9 cellular contexts compared by ENCODE assay signal in the genomic region with DNA sequence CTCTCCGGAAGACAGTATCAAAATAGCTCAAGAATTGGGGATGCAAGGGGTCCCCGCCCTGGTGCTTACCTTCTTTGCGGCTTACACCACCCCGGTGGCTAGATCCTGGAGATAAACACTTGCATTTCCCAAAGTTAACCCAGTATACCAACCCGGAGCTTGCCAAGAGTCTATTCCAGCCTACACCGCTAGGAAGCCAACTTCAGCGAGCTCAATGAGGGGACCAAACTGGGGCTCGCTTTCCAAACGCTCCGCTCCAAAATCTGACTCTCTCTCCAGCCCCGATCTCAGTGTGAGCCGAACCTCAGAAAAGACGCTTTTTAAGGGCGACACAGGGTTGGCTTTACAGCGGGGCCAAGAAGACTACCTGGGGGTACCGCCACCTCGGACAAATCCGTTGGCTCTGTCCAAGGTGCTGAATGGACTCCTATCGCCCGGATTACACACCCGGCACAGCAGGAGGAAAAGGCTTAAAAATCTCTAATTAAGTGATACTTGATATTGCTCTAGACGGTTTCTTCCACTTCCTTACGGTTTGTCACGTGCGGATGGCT. TPM values are rescaled to one million over a fixed set of nuclear protein-coding genes. Genes with fewer than 3 reads are reported as not detected.
DNase-seq lines count a peak whose midpoint lies in the region; ATAC-seq, FAIRE-seq and TF ChIP-seq lines count a peak whose summit lies in the region.
"Had no signal": no experiment of that assay in that cellular context is flagged by ENCODE, and none has a peak within 500 bp of the region (broad histone marks: within the 10 kb centered on the region; RNA-seq: fewer than 3 reads in every experiment).

No MANE protein-coding gene starts in this region.

- H3K23ac ChIP-seq in mesendoderm (ENCODE audit: low read length) = no peak overlapping the region

- no peak overlapping the region for H3K9ac ChIP-seq in mesendoderm (ENCODE audit: low read length)

- no peaks in the 10 kb centered on the region for H3K36me3 ChIP-seq in bronchial epithelial cell (ENCODE audit: control insufficient read depth, insufficient read depth, low read length)
- no peaks in the 10 kb centered on the region for H3K36me3 ChIP-seq in mesendoderm (ENCODE audit: control insufficient read depth, insufficient read depth, low read length)
- no peaks in the 10 kb centered on the region for H3K36me3 ChIP-seq in esophagus squamous epithelium

- no peak overlapping the region for H2BK5ac ChIP-seq in mesendoderm (ENCODE audit: low read length)

- H3K27me3 ChIP-seq in bronchial epithelial cell (ENCODE audit: control insufficient read depth, insufficient read depth, low read length) (peaks cover 38% of the 10 kb centered on the region), mesendoderm (ENCODE audit: insufficient read depth, low read length, poor library complexity) (peaks cover 17% of the 10 kb centered on the region), esophagus squamous epithelium (peaks cover 12 to 98% (median 33%) of the 10 kb centered on the region in 4 donors)

- H2BK120ac ChIP-seq in mesendoderm (ENCODE audit: low read depth, low read length) = no peak overlapping the region

- no peak for ATAC-seq in HG03159 (IDR thresholded peaks at IDR 0.05; ENCODE audit: unreplicated experiment)
- ATAC-seq in GM18867 (IDR thresholded peaks at IDR 0.05; ENCODE audit: unreplicated experiment) = no peak
- ATAC-seq: left colon had no signal

- no peak overlapping the region for H3K56ac ChIP-seq in mesendoderm (ENCODE audit: low read length)

- peak; percentile 10 for TF ChIP-seq CTCF in bronchial epithelial cell (IDR thresholded peaks at IDR 0.05; ENCODE audit: insufficient read depth, low read length, severe bottlenecking)
- no peak for TF ChIP-seq CTCF in esophagus squamous epithelium (IDR thresholded peaks at IDR 0.05)

- no peak overlapping the region for H4K8ac ChIP-seq in mesendoderm (ENCODE audit: low read depth, low read length)

- H3K18ac ChIP-seq in mesendoderm (ENCODE audit: low read length) = no peak overlapping the region

- H3K4me1 ChIP-seq in mesendoderm (ENCODE audit: control insufficient read depth, low read depth, low read length) (peaks cover 3% of the 10 kb centered on the region), esophagus squamous epithelium (peaks cover 14 to 44% (median 16%) of the 10 kb centered on the region in 3 donors)

- peak; percentile 70 for DNase-seq in Daoy (ENCODE audit: low read depth)
- peak; percentile 49 for DNase-seq in KBM-7
- peak; percentile 29 for DNase-seq in bronchial epithelial cell (ENCODE audit: low read depth)
- DNase-seq in mesendoderm = peak; percentile 79
- DNase-seq in esophagus squamous epithelium (lab: John Stamatoyannopoulos, UW) = no peak
- DNase-seq in NCI-H2227 treated with DMSO at 0.1 percent for 48 hours (lab: John Stamatoyannopoulos, UW) = no peak

- in situ Hi-C loops in KBM-7 (cut with MboI; ENCODE audit: low pct_unique_long_range_greater_than_20kb, low sequenced_read_pairs) = no loop called here

- H3K4me2 ChIP-seq in mesendoderm (ENCODE audit: low read length) = peak overlapping the region; percentile 56

- H3K4ac ChIP-seq in mesendoderm (ENCODE audit: low read depth, low read length) = no peak overlapping the region

- no peak for TF ChIP-seq POLR2A in esophagus squamous epithelium (IDR thresholded peaks at IDR 0.05)

- no peak overlapping the region for H3K27ac ChIP-seq in mesendoderm (ENCODE audit: low read depth, low read length)
- no peak overlapping the region for H3K27ac ChIP-seq in esophagus squamous epithelium

- H3K4me3 ChIP-seq in bronchial epithelial cell (ENCODE audit: low read depth, low read length) (no peak overlapping the region), mesendoderm (ENCODE audit: low read length) (no peak overlapping the region), esophagus squamous epithelium (peak overlapping the region in 1 of 4 donors; percentile 12)

- no peak overlapping the region for H2AK5ac ChIP-seq in mesendoderm (ENCODE audit: low read length)

- no peak overlapping the region for H2BK15ac ChIP-seq in mesendoderm (replicated peaks; ENCODE audit: low read depth)

- no CpG with 5 or more reads among the region's 25 CpGs for WGBS in mesendoderm (ENCODE audit: extremely low coverage, insufficient coverage, low lambda C conversion rate)
- 18 to 19% methylated on average over 15 to 16 of the region's 25 CpGs for WGBS in esophagus squamous epithelium, 2 donors

- H3K79me1 ChIP-seq in mesendoderm (ENCODE audit: low read length) = no peaks in the 10 kb centered on the region

- FAIRE-seq in bronchial epithelial cell (lab: Jason Lieb, UNC) = peak; percentile 55

- no peaks in the 10 kb centered on the region for H3K9me3 ChIP-seq in esophagus squamous epithelium

- H3K79me2 ChIP-seq in mesendoderm (ENCODE audit: control insufficient read depth, insufficient read depth, low read length) = no peaks in the 10 kb centered on the region

- H4K5ac ChIP-seq in mesendoderm (ENCODE audit: low read length) = no peak overlapping the region

- intact Hi-C loops in esophagus squamous epithelium (cut with DNase I) = no loop called here

RNA-seq across cellular contexts. Expression of a gene that starts 20.1 kb away (rescaled TPM):
- 11.9 and 12.5 TPM in 2 replicates for total RNA-seq in Daoy (2014; rRNA removed; shearing (Covaris generic))
- total RNA-seq in bronchial epithelial cell (0.79 and 1.7 TPM in 2 replicates), esophagus squamous epithelium (1 to 10 TPM in 1 of 4 donors, under 1 TPM in 3; 0.15 to 1.1 (median 0.84) TPM)
- polyA plus RNA-seq in mesendoderm (2013, experiment 1 of 2) = 0.90 TPM
- 1.2 TPM for polyA plus RNA-seq in mesendoderm (2013, experiment 2 of 2)

Comparison
In these comparisons a context has a peak if more than half of its experiments do, and no peak if none do; other contexts are left out.
1. DNase-seq: peak in Daoy (single experiment), KBM-7 (single experiment), bronchial epithelial cell (single experiment) and mesendoderm (single experiment); none in esophagus squamous epithelium (single experiment) and NCI-H2227 treated with DMSO at 0.1 percent for 48 hours (single experiment).